Comparison of ENCODE assay signal across 8 cellular contexts in the genomic region with DNA sequence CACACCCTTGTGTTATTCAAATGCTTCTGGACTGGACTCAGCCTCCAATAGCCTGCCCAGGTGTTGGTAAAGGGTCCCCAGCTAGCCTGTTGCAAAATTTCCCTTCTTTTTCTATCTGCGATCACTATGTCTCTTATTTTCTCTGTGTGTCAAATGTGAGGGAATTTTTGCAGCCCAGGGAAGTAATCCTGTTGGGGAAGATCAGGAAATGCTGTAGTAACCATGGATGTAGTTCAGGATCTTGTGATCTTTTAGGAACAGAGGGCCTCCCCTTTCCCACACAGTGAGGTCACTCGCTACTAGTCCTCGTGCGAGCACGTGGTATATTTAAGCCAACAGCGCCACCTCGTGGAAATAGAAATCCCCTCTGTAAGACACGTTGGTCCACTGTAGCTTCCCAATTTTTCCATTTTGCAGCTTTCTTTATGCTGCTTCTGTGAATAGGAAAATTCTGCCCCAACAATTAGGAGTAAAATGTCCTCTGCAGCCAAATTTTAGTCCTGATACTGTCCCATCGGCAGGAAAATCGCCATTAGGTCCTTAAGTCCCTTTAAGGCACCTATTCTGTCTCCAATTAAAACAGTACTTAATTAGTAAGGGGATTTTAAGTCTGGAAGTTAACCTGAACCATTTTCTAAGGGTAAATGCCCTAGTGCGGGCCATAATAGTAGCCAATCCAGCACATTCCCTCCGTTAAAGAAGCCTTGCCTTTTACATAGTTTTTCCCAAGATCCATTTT. TPM values are rescaled to one million over a fixed set of nuclear protein-coding genes. Genes with fewer than 3 reads are reported as not detected.
DNase-seq lines count a peak whose midpoint lies in the region; ATAC-seq, FAIRE-seq and TF ChIP-seq lines count a peak whose summit lies in the region.

No MANE protein-coding gene starts in this region.

- no peak overlapping the region for H2AFZ ChIP-seq in neural cell (ENCODE audit: low read depth, low read length)

- no peaks in the 10 kb centered on the region for H3K36me3 ChIP-seq in neural cell (ENCODE audit: insufficient read depth, low read length)

- H3K4me2 ChIP-seq in neural cell (ENCODE audit: low read length) = no peak overlapping the region

- H3K9me3 ChIP-seq in neural cell (ENCODE audit: low read length) = peaks cover 9% of the 10 kb centered on the region

- no peaks in the 10 kb centered on the region for H3K27me3 ChIP-seq in neural cell (ENCODE audit: insufficient read depth, low read depth, low read length)

- H3K79me2 ChIP-seq in neural cell (replicated peaks; ENCODE audit: insufficient read depth, low read length) = no peaks in the 10 kb centered on the region

- no peaks in the 10 kb centered on the region for H3F3A ChIP-seq in neural cell (ENCODE audit: insufficient read depth, low read length, poor library complexity, severe bottlenecking)

- H3K27me3 Mint-ChIP-seq in activated CD4-positive, alpha-beta memory T cell treated with anti-CD3 and anti-CD28 coated beads, Interleukin-2, amount 10 ng/mL, durations not matched to agents 7 days and 5 days = peaks cover 2% of the 10 kb centered on the region

- TF ChIP-seq CTCF in neural cell (IDR thresholded peaks at IDR 0.05; ENCODE audit: poor library complexity, severe bottlenecking) = peak; percentile 35

- FAIRE-seq in A204.1 (lab: Jason Lieb, UNC) = peak; percentile 29

- H3K4me1 Mint-ChIP-seq in activated CD4-positive, alpha-beta memory T cell treated with anti-CD3 and anti-CD28 coated beads, Interleukin-2, amount 10 ng/mL, durations not matched to agents 7 days and 5 days = peaks cover 2% of the 10 kb centered on the region

- peak; percentile 50 for DNase-seq in GM04504 (ENCODE audit: low read depth)
- peak; percentile 79 to 94 for DNase-seq in NCI-H526 (lab: John Stamatoyannopoulos, UW)
- peak; percentile 71 for DNase-seq in activated CD4-positive, alpha-beta memory T cell treated with anti-CD3 and anti-CD28 coated beads, Interleukin-2, amount 10 ng/mL, durations not matched to agents 7 days and 5 days
- peak; percentile 80 to 88 for DNase-seq in erythroblast (lab: John Stamatoyannopoulos, UW)

- H3K27ac ChIP-seq in neural cell (ENCODE audit: low read length) = no peak overlapping the region

- H3K36me3 Mint-ChIP-seq in activated CD4-positive, alpha-beta memory T cell treated with anti-CD3 and anti-CD28 coated beads, Interleukin-2, amount 10 ng/mL, durations not matched to agents 7 days and 5 days (ENCODE audit: low read depth) = peaks cover 13% of the 10 kb centered on the region

- ATAC-seq in GM21737 (IDR thresholded peaks at IDR 0.05; ENCODE audit: unreplicated experiment) = no peak
- ATAC-seq in GM19397 (IDR thresholded peaks at IDR 0.05; ENCODE audit: unreplicated experiment) = no peak

- H4K20me1 ChIP-seq in neural cell (ENCODE audit: insufficient read depth) = no peaks in the 10 kb centered on the region

- no peak for TF ChIP-seq EP300 in neural cell (conservative IDR thresholded peaks at IDR 0.05; ENCODE audit: poor library complexity, severe bottlenecking)

- CTCF ChIA-PET in activated CD4-positive, alpha-beta memory T cell treated with anti-CD3 and anti-CD28 coated beads, Interleukin-2, amount 10 ng/mL, durations not matched to agents 7 days and 5 days (lab: Charles Lee) = interaction anchor here (0.8 to 2.0 kb wide), 9 partner anchors 10 to 503 kb away, joined by 3 to 9 read pairs (median 4); no protein-coding TSS in a partner anchor

- no peaks in the 10 kb centered on the region for H3K9me2 ChIP-seq in neural cell (ENCODE audit: insufficient read depth, low read length)

- H3K9ac ChIP-seq in neural cell (ENCODE audit: low read length) = no peak overlapping the region

- no peak overlapping the region for H3K27ac Mint-ChIP-seq in activated CD4-positive, alpha-beta memory T cell treated with anti-CD3 and anti-CD28 coated beads, Interleukin-2, amount 10 ng/mL, durations not matched to agents 7 days and 5 days

- TF ChIP-seq POLR2A in erythroblast (IDR thresholded peaks at IDR 0.05; ENCODE audit: low read length) = no peak

- POLR2A ChIA-PET in activated CD4-positive, alpha-beta memory T cell treated with anti-CD3 and anti-CD28 coated beads, Interleukin-2, amount 10 ng/mL, durations not matched to agents 7 days and 5 days (lab: Charles Lee) = interaction anchor here (1.2 to 1.5 kb wide), 3 partner anchors 15 to 264 kb away, joined by 3 to 5 read pairs (median 4); a partner anchor contains a TSS

- H3K9me3 Mint-ChIP-seq in activated CD4-positive, alpha-beta memory T cell treated with anti-CD3 and anti-CD28 coated beads, Interleukin-2, amount 10 ng/mL, durations not matched to agents 7 days and 5 days = peaks cover 38% of the 10 kb centered on the region

- peak; percentile 53 for TF ChIP-seq RAD21 in neural cell (conservative IDR thresholded peaks at IDR 0.05)

- H3K4me3 Mint-ChIP-seq in activated CD4-positive, alpha-beta memory T cell treated with anti-CD3 and anti-CD28 coated beads, Interleukin-2, amount 10 ng/mL, durations not matched to agents 7 days and 5 days = no peak overlapping the region

- H3K4me3 ChIP-seq in neural cell (ENCODE audit: low read length) = no peak overlapping the region

TF ChIP-seq in neural cell, 6 proteins besides CTCF, POLR2A, EP300 and RAD21:
- no peak for TF ChIP-seq MXI1 (conservative IDR thresholded peaks at IDR 0.05; ENCODE audit: poor library complexity, severe bottlenecking)
- TF ChIP-seq SMC3 (conservative IDR thresholded peaks at IDR 0.05; ENCODE audit: poor library complexity) = peak; percentile 29

RNA-seq across cellular contexts. Expression of a gene that starts 4.0 kb away (rescaled TPM):
- total RNA-seq in activated CD4-positive, alpha-beta memory T cell treated with anti-CD3 and anti-CD28 coated beads, Interleukin-2, amount 10 ng/mL, durations not matched to agents 7 days and 5 days = not detected
- not detected in 2 replicates for polyA plus RNA-seq in neural cell
- not detected in 2 replicates for polyA minus RNA-seq in neural cell

RNA-seq across cellular contexts. Expression of a gene that starts 15.6 kb away (rescaled TPM):
- total RNA-seq in activated CD4-positive, alpha-beta memory T cell treated with anti-CD3 and anti-CD28 coated beads, Interleukin-2, amount 10 ng/mL, durations not matched to agents 7 days and 5 days = 10 to 100 TPM; 45.0 to 45.6 TPM
- polyA plus RNA-seq in neural cell = 4.2 and 4.3 TPM in 2 replicates
- polyA minus RNA-seq in neural cell = 19.2 and 22.0 TPM in 2 replicates

RNA-seq across cellular contexts. Expression of a gene that starts 49.2 kb away (rescaled TPM):
- total RNA-seq in activated CD4-positive, alpha-beta memory T cell treated with anti-CD3 and anti-CD28 coated beads, Interleukin-2, amount 10 ng/mL, durations not matched to agents 7 days and 5 days = 10 to 100 TPM; 27.2 to 29.3 TPM
- 4.3 and 7.2 TPM in 2 replicates for polyA plus RNA-seq in neural cell
- 4.1 and 6.8 TPM in 2 replicates for polyA minus RNA-seq in neural cell

RNA-seq across cellular contexts. Expression of a gene that starts 49.3 kb away (rescaled TPM):
- 10 to 100 TPM; 19.7 TPM for total RNA-seq in activated CD4-positive, alpha-beta memory T cell treated with anti-CD3 and anti-CD28 coated beads, Interleukin-2, amount 10 ng/mL, durations not matched to agents 7 days and 5 days
- 31.5 and 35.3 TPM in 2 replicates for polyA plus RNA-seq in neural cell
- polyA minus RNA-seq in neural cell = 40.4 and 45.0 TPM in 2 replicates
